In the genomic region with DNA sequence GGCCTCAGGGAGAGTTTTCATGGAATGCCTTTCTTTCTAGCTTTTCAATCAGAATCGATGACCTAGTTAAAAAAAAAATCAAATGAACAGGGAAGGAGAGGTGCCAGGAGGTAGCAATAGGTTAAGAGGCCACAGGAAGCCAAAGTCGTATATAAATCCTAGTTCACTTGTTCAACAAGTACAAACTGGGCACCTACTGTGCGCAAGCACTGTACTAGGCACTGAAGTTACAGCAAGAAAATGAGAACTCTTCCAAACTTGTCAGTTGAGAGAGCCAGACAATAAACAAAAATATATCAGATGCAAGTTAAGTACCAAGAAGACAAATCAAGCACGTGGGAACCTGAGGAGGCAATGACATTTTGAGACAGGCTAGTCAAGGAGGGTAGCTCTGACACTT, we compare ENCODE assay signal across 19 cellular contexts. TPM values are rescaled to one million over a fixed set of nuclear protein-coding genes. Genes with fewer than 3 reads are reported as not detected.
DNase-seq lines count a peak whose midpoint lies in the region; ATAC-seq and TF ChIP-seq lines count a peak whose summit lies in the region.
"Had no signal": no experiment of that assay in that cellular context is flagged by ENCODE, and none has a peak within 500 bp of the region (broad histone marks: within the 10 kb centered on the region; RNA-seq: fewer than 3 reads in every experiment).

No MANE protein-coding gene starts in this region.

- H3K9me3 Mint-ChIP-seq in activated T-cell treated with anti-CD3 and anti-CD28 coated beads, Interleukin-2, amount 50 U/mL, for 4 hours, result no peaks in the 10 kb centered on the region
- no peaks in the 10 kb centered on the region for H3K9me3 Mint-ChIP-seq in activated T-cell treated with anti-CD3 and anti-CD28 coated beads, Interleukin-2, amount 50 U/mL, for 72 hours
- no peaks in the 10 kb centered on the region for H3K9me3 Mint-ChIP-seq in glutamatergic neuron (ENCODE audit: unreplicated experiment)
- H3K9me3 Mint-ChIP-seq in stimulated activated naive B cell treated with anti-CD40 and anti-IgM and Interleukin-4, amounts not matched to agents 10 μg/mL and 1 μg/mL and 100 μg/mL, for 72 hours, result no peaks in the 10 kb centered on the region
- H3K9me3 Mint-ChIP-seq: CD8-positive, alpha-beta T cell had no signal

- peak overlapping the region; percentile 12 for H3K4me3 Mint-ChIP-seq in activated T-cell treated with anti-CD3 and anti-CD28 coated beads, Interleukin-2, amount 50 U/mL, for 4 hours
- H3K4me3 Mint-ChIP-seq in activated T-cell treated with anti-CD3 and anti-CD28 coated beads, Interleukin-2, amount 50 U/mL, for 72 hours, result no peak overlapping the region
- H3K4me3 Mint-ChIP-seq in T-helper 17 cell, result no peak overlapping the region
- peak overlapping the region; percentile 20 for H3K4me3 Mint-ChIP-seq in glutamatergic neuron (ENCODE audit: unreplicated experiment)
- H3K4me3 Mint-ChIP-seq in stimulated activated naive B cell treated with anti-CD40 and anti-IgM and Interleukin-4, amounts not matched to agents 10 μg/mL and 1 μg/mL and 100 μg/mL, for 72 hours, result no peak overlapping the region
- H3K4me3 Mint-ChIP-seq: CD8-positive, alpha-beta T cell had no signal

- no peaks in the 10 kb centered on the region for H3K27me3 Mint-ChIP-seq in activated T-cell treated with anti-CD3 and anti-CD28 coated beads, Interleukin-2, amount 50 U/mL, for 4 hours (ENCODE audit: low read depth)
- H3K27me3 Mint-ChIP-seq in activated T-cell treated with anti-CD3 and anti-CD28 coated beads, Interleukin-2, amount 50 U/mL, for 72 hours (ENCODE audit: low read depth), result no peaks in the 10 kb centered on the region
- H3K27me3 Mint-ChIP-seq in T-helper 17 cell, result no peaks in the 10 kb centered on the region
- H3K27me3 Mint-ChIP-seq in glutamatergic neuron (ENCODE audit: unreplicated experiment), result no peaks in the 10 kb centered on the region
- no peaks in the 10 kb centered on the region for H3K27me3 Mint-ChIP-seq in stimulated activated naive B cell treated with anti-CD40 and anti-IgM and Interleukin-4, amounts not matched to agents 10 μg/mL and 1 μg/mL and 100 μg/mL, for 72 hours

- ATAC-seq in activated T-cell treated with anti-CD3 and anti-CD28 coated beads, Interleukin-2, amount 50 U/mL, for 4 hours, result no peak
- no peak for ATAC-seq in activated T-cell treated with anti-CD3 and anti-CD28 coated beads, Interleukin-2, amount 50 U/mL, for 72 hours (replicated peaks in 1 of 2)
- ATAC-seq in T-helper 17 cell, result no peak
- ATAC-seq in stimulated activated naive B cell treated with anti-CD40 and anti-IgM and Interleukin-4, amounts not matched to agents 10 μg/mL and 1 μg/mL and 100 μg/mL, for 72 hours (replicated peaks), result no peak
- no peak for ATAC-seq in left lung
- ATAC-seq: CD8-positive, alpha-beta T cell had no signal

- TF ChIP-seq CTCF in glutamatergic neuron (IDR thresholded peaks at IDR 0.05; ENCODE audit: partially characterized antibody, unreplicated experiment) (no peak), left lung (IDR thresholded peaks at IDR 0.05) (no peak)

- H3K27ac Mint-ChIP-seq in activated T-cell treated with anti-CD3 and anti-CD28 coated beads, Interleukin-2, amount 50 U/mL, for 72 hours, result no peak overlapping the region
- H3K27ac Mint-ChIP-seq in T-helper 17 cell (peak overlapping the region; percentile 51), glutamatergic neuron (ENCODE audit: unreplicated experiment) (no peak overlapping the region)
- H3K27ac Mint-ChIP-seq in stimulated activated naive B cell treated with anti-CD40 and anti-IgM and Interleukin-4, amounts not matched to agents 10 μg/mL and 1 μg/mL and 100 μg/mL, for 72 hours, result peak overlapping the region; percentile 72

- peaks cover 42% of the 10 kb centered on the region for H3K36me3 Mint-ChIP-seq in activated T-cell treated with anti-CD3 and anti-CD28 coated beads, Interleukin-2, amount 50 U/mL, for 4 hours (ENCODE audit: insufficient read depth)
- peaks cover 11 to 30% of the 10 kb centered on the region in 2 donors for H3K36me3 Mint-ChIP-seq in activated T-cell treated with anti-CD3 and anti-CD28 coated beads, Interleukin-2, amount 50 U/mL, for 72 hours (ENCODE audit: insufficient read depth in 2 of 2)
- H3K36me3 Mint-ChIP-seq in T-helper 17 cell (ENCODE audit: low read depth) (peaks cover 9% of the 10 kb centered on the region), glutamatergic neuron (ENCODE audit: unreplicated experiment) (no peaks in the 10 kb centered on the region)
- peaks cover 39 to 60% of the 10 kb centered on the region in 2 donors for H3K36me3 Mint-ChIP-seq in stimulated activated naive B cell treated with anti-CD40 and anti-IgM and Interleukin-4, amounts not matched to agents 10 μg/mL and 1 μg/mL and 100 μg/mL, for 72 hours

- H3K9me3 ChIP-seq in T-helper 17 cell (ENCODE audit: control insufficient read depth, low read length, poor library complexity, severe bottlenecking) (no peaks in the 10 kb centered on the region), left lung (no peaks in the 10 kb centered on the region)
- H3K9me3 ChIP-seq: BLaER1 treated with 17β-estradiol and CSF1 and Interleukin-3, amounts not matched to agents 10 nM and 100 nM had no signal

- no peak for DNase-seq in activated T-cell treated with anti-CD3 and anti-CD28 coated beads, Interleukin-2, amount 50 U/mL, for 4 hours
- DNase-seq in activated T-cell treated with anti-CD3 and anti-CD28 coated beads, Interleukin-2, amount 50 U/mL, for 72 hours, result no peak
- DNase-seq in T-helper 17 cell (no peak), glutamatergic neuron (no peak), left lung (no peak), Ammon's horn (ENCODE audit: low spot score) (no peak), kidney tubule cell (ENCODE audit: low spot score) (no peak)
- DNase-seq in stimulated activated naive B cell treated with anti-CD40 and anti-IgM and Interleukin-4, amounts not matched to agents 10 μg/mL and 1 μg/mL and 100 μg/mL, for 72 hours, result no peak
- DNase-seq: ACHN; Calu3; CD8-positive, alpha-beta T cell; DMS153; IMR-90; NCI-H1105 treated with DMSO at 0.1 percent for 48 hours; NCI-H2029 treated with DMSO at 0.1 percent for 48 hours; NCI-H2171; NCI-H524 treated with DMSO at 0.1 percent for 48 hours had no signal

- intact Hi-C loops in left lung (cut with DNase I), result no loop called here

- H3K4me1 ChIP-seq in left lung, result peaks cover 4 to 9% of the 10 kb centered on the region in 2 donors

- H3K4me3 ChIP-seq in left lung, result no peak overlapping the region
- H3K4me3 ChIP-seq: BLaER1 treated with 17β-estradiol and CSF1 and Interleukin-3, amounts not matched to agents 10 nM and 100 nM had no signal

- peaks cover 0 to 89% of the 10 kb centered on the region in 2 donors for H3K36me3 ChIP-seq in left lung

- no peak overlapping the region for H3K27ac ChIP-seq in left lung
- H3K27ac ChIP-seq: 22Rv1; BLaER1 treated with 17β-estradiol and CSF1 and Interleukin-3, amounts not matched to agents 10 nM and 100 nM had no signal

- no peaks in the 10 kb centered on the region for H3K27me3 ChIP-seq in left lung
- H3K27me3 ChIP-seq: BLaER1 treated with 17β-estradiol and CSF1 and Interleukin-3, amounts not matched to agents 10 nM and 100 nM had no signal

- peaks cover 25% of the 10 kb centered on the region for H3K4me1 Mint-ChIP-seq in activated T-cell treated with anti-CD3 and anti-CD28 coated beads, Interleukin-2, amount 50 U/mL, for 4 hours (ENCODE audit: low read depth)
- peaks cover 41% of the 10 kb centered on the region for H3K4me1 Mint-ChIP-seq in activated T-cell treated with anti-CD3 and anti-CD28 coated beads, Interleukin-2, amount 50 U/mL, for 72 hours (ENCODE audit: low read depth)
- H3K4me1 Mint-ChIP-seq in T-helper 17 cell (peaks cover 30% of the 10 kb centered on the region), glutamatergic neuron (ENCODE audit: low read depth, unreplicated experiment) (peaks cover under 1% of the 10 kb centered on the region)
- peaks cover 18 to 49% of the 10 kb centered on the region in 2 donors for H3K4me1 Mint-ChIP-seq in stimulated activated naive B cell treated with anti-CD40 and anti-IgM and Interleukin-4, amounts not matched to agents 10 μg/mL and 1 μg/mL and 100 μg/mL, for 72 hours

RNA-seq across cellular contexts. Expression of a gene that starts 6.1 kb away (rescaled TPM):
- 10 to 100 TPM; 66.8 to 76.6 (median 71.8) TPM for total RNA-seq in activated T-cell treated with anti-CD3 and anti-CD28 coated beads, Interleukin-2, amount 50 U/mL, for 4 hours
- 100 to 1,000 TPM; 106 to 122 TPM for total RNA-seq in activated T-cell treated with anti-CD3 and anti-CD28 coated beads, Interleukin-2, amount 50 U/mL, for 72 hours
- 100 to 1,000 TPM; 109 to 127 TPM for total RNA-seq in T-helper 17 cell
- total RNA-seq in glutamatergic neuron (ENCODE audit: unreplicated experiment), result 201 TPM
- 10 to 100 TPM; 64.2 to 80.3 TPM for total RNA-seq in left lung

RNA-seq across cellular contexts. Expression of a gene that starts 6.2 kb away (rescaled TPM):
- total RNA-seq in activated T-cell treated with anti-CD3 and anti-CD28 coated beads, Interleukin-2, amount 50 U/mL, for 4 hours, result 10 to 100 TPM; 80.0 to 93.9 (median 80.6) TPM
- total RNA-seq in activated T-cell treated with anti-CD3 and anti-CD28 coated beads, Interleukin-2, amount 50 U/mL, for 72 hours, result 10 to 100 TPM; 20.4 to 22.8 TPM
- 10 to 100 TPM; 11.6 to 12.3 TPM for total RNA-seq in T-helper 17 cell
- total RNA-seq in glutamatergic neuron (ENCODE audit: unreplicated experiment), result 32.8 TPM
- 10 to 100 TPM; 23.7 to 37.9 TPM for total RNA-seq in left lung

RNA-seq across cellular contexts. Expression of a gene that starts 36.6 kb away (rescaled TPM):
- total RNA-seq in activated T-cell treated with anti-CD3 and anti-CD28 coated beads, Interleukin-2, amount 50 U/mL, for 4 hours, result 10 to 100 TPM in 1 of 3 donors, 1 to 10 TPM in 2; 8.9 to 11.1 (median 8.9) TPM
- total RNA-seq in activated T-cell treated with anti-CD3 and anti-CD28 coated beads, Interleukin-2, amount 50 U/mL, for 72 hours, result 10 to 100 TPM; 18.2 to 27.7 TPM
- total RNA-seq in T-helper 17 cell (10 to 100 TPM; 17.1 to 18.9 TPM), glutamatergic neuron (ENCODE audit: unreplicated experiment) (14.2 TPM), left lung (10 to 100 TPM in 1 of 2 donors, 1 to 10 TPM in 1; 7.6 to 12.4 TPM)

Comparison
In these comparisons a context has a peak if more than half of its experiments do, and no peak if none do; other contexts are left out.
1. H3K4me3 Mint-ChIP-seq: peak in activated T-cell treated with anti-CD3 and anti-CD28 coated beads, Interleukin-2, amount 50 U/mL, for 4 hours (single experiment) and glutamatergic neuron (single experiment); none in activated T-cell treated with anti-CD3 and anti-CD28 coated beads, Interleukin-2, amount 50 U/mL, for 72 hours (0 of 2), T-helper 17 cell (single experiment) and stimulated activated naive B cell treated with anti-CD40 and anti-IgM and Interleukin-4, amounts not matched to agents 10 μg/mL and 1 μg/mL and 100 μg/mL, for 72 hours (0 of 2).
2. H3K27ac Mint-ChIP-seq: peak in T-helper 17 cell (single experiment) and stimulated activated naive B cell treated with anti-CD40 and anti-IgM and Interleukin-4, amounts not matched to agents 10 μg/mL and 1 μg/mL and 100 μg/mL, for 72 hours (single experiment); none in activated T-cell treated with anti-CD3 and anti-CD28 coated beads, Interleukin-2, amount 50 U/mL, for 72 hours (single experiment) and glutamatergic neuron (single experiment).